ENCODE assay signal across 20 cellular contexts in the genomic region with DNA sequence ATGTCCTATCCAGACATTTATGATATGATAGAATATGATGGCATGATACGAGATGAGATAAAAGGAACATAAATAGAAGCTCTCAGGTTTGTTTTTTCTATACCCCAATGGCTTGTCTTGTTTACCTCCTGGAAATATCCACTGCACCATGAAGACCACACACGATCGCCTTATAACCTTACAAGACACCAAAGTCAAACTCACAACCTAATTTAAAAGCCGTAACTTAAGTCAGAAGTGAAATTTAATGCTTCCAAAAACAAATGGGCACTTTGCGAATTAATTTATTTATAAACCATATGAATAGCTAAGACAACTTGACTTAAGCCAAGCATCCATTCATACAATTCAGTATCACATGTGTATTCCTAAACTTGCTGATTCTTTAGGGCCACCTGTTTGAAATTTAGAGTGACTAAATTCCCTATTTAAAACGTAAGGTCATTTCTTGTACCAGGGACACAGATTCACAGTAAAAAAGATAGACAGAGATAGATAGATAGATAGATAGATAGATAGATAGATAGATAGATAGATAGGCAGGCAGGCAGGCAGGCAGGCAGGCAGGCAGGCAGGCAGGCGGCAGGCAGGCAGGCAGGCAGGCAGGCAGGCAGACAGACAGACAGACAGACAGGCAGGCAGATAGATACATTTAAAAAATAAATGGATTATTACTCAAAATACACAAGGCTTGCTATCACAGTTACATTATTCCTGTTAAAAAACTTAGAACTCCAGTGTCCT. TPM values are rescaled to one million over a fixed set of nuclear protein-coding genes. Genes with fewer than 3 reads are reported as not detected.
DNase-seq lines count a peak whose midpoint lies in the region; ATAC-seq, FAIRE-seq and TF ChIP-seq lines count a peak whose summit lies in the region.
"Had no signal": no experiment of that assay in that cellular context is flagged by ENCODE, and none has a peak within 500 bp of the region (broad histone marks: within the 10 kb centered on the region; RNA-seq: fewer than 3 reads in every experiment).

No MANE protein-coding gene starts in this region.

- H3K36me3 ChIP-seq in K562 (ENCODE audit: control insufficient read depth, insufficient read depth, low read length), result no peaks in the 10 kb centered on the region; the same call in 2 of the 3 replicates
- peaks cover 0 to 4% (median 0%) of the 10 kb centered on the region in 3 donors for H3K36me3 ChIP-seq in esophagus squamous epithelium

- POLR2A ChIA-PET in A549 (lab: Yijun Ruan, JAX), result no interaction called here
- POLR2A ChIA-PET in K562 (lab: Yijun Ruan, JAX), result interaction anchor here (0.7 to 2.0 kb wide), 4 partner anchors 9 to 50 kb away, joined by 3 to 10 read pairs (median 4); no protein-coding TSS in a partner anchor

- 81% methylated on average over 7 of the region's 7 CpGs for WGBS in A549 (ENCODE audit: missing lambda C conversion rate)
- 75% methylated on average over 7 of the region's 7 CpGs for WGBS in K562 (ENCODE audit: insufficient coverage, low coverage, missing lambda C conversion rate)
- 85 to 89% methylated on average over 7 of the region's 7 CpGs for WGBS in esophagus squamous epithelium, 2 donors

- CTCF ChIA-PET in A549 (lab: Yijun Ruan, JAX), result interaction anchor here (0.9 to 1.3 kb wide), 2 partner anchors 23 to 151 kb away, joined by 3 to 4 read pairs; no protein-coding TSS in a partner anchor
- CTCF ChIA-PET in K562 (lab: Yijun Ruan, JAX; ENCODE audit: low intra/inter-chr PET ratio), result interaction anchor here (0.7 kb wide), 1 partner anchor 11 kb away, joined by 3 read pairs; no protein-coding TSS in a partner anchor

- H3K9me3 ChIP-seq in A549 (no peaks in the 10 kb centered on the region), K562 (replicated peaks; ENCODE audit: control insufficient read depth, insufficient read depth, low read depth, low read length) (peaks cover 26% of the 10 kb centered on the region), esophagus squamous epithelium (no peaks in the 10 kb centered on the region)
- H3K9me3 ChIP-seq: Caco-2 had no signal

- no peak for TF ChIP-seq EP300 in A549 (IDR thresholded peaks at IDR 0.05)
- no peak for TF ChIP-seq EP300 in K562 (IDR thresholded peaks at IDR 0.05; ENCODE audit: low read length)

- no peaks in the 10 kb centered on the region for H4K20me1 ChIP-seq in K562 (replicated peaks; ENCODE audit: control insufficient read depth, insufficient read depth, low read length)

- FAIRE-seq in A549 (lab: Jason Lieb, UNC) (no peak), G401.6 (lab: Jason Lieb, UNC) (peak; percentile 36), K562 (lab: Jason Lieb, UNC) (no peak)
- FAIRE-seq: A204.1, D721Med, GM12891, GM19239 had no signal

- no peak for DNase-seq in A549 (ENCODE audit: low read depth in 1 of 2, low spot score in 1 of 2)
- DNase-seq in K562 (ENCODE audit: extremely low read depth in 1 of 4, low spot score in 3 of 4), result no peak
- DNase-seq in left lobe of liver (ENCODE audit: low spot score), result no peak
- DNase-seq in SW 1271 (lab: John Stamatoyannopoulos, UW), result no peak
- no peak for DNase-seq in esophagus squamous epithelium (lab: John Stamatoyannopoulos, UW)
- DNase-seq: 8988T; AML-193; Caco-2; Calu3; CD4-positive, alpha-beta T cell; CD8-positive, alpha-beta T cell; DMS79 treated with DMSO at 0.1 percent for 48 hours; GDM1 had no signal

- no peak for ATAC-seq in A549
- no peak for ATAC-seq in K562
- no peak for ATAC-seq in left lobe of liver
- ATAC-seq: CD8-positive, alpha-beta T cell had no signal

- intact Hi-C loops in K562 (cut with micrococcal nuclease), result no loop called here
- intact Hi-C loops in esophagus squamous epithelium (cut with DNase I), result no loop called here

- H3K4me1 ChIP-seq in A549 (no peaks in the 10 kb centered on the region), K562 (replicated peaks in 1 of 2; ENCODE audit: control insufficient read depth in 2 of 2, insufficient read depth in 2 of 2, low read length in 2 of 2) (peaks cover 5 to 13% of the 10 kb centered on the region in 2 experiments; a peak in 4 of 5 replicates), esophagus squamous epithelium (peaks cover 0 to 22% (median 3%) of the 10 kb centered on the region in 3 donors)
- H3K4me1 ChIP-seq: BLaER1 treated with 17β-estradiol and CSF1 and Interleukin-3, amounts not matched to agents 10 nM and 100 nM had no signal

- in situ Hi-C loops in K562 (cut with MboI), result no loop called here

- no peak for TF ChIP-seq RAD21 in A549 (conservative IDR thresholded peaks at IDR 0.05 in 1 of 2, IDR thresholded peaks at IDR 0.05 in 1 of 2)
- TF ChIP-seq RAD21 in K562 (CRISPR knock-in tag; conservative IDR thresholded peaks at IDR 0.05 in 1 of 2, IDR thresholded peaks at IDR 0.05 in 1 of 2), result no peak

- H3K27ac ChIP-seq in A549 (no peak overlapping the region), K562 (ENCODE audit: extremely low read depth, low read depth, low read length) (no peak overlapping the region), esophagus squamous epithelium (no peak overlapping the region)
- H3K27ac ChIP-seq: BLaER1 treated with 17β-estradiol and CSF1 and Interleukin-3, amounts not matched to agents 10 nM and 100 nM; C4-2B had no signal

- TF ChIP-seq CTCF in A549 (IDR thresholded peaks at IDR 0.05), result no peak
- no peak for TF ChIP-seq CTCF in K562 (IDR thresholded peaks at IDR 0.05 in 2 of 3, conservative IDR thresholded peaks at IDR 0.05 in 1 of 3; ENCODE audit: insufficient read depth in 2 of 3, low read depth in 1 of 3, low read length in 3 of 3)
- TF ChIP-seq CTCF in esophagus squamous epithelium (IDR thresholded peaks at IDR 0.05), result no peak

- H3K27me3 ChIP-seq in K562 (ENCODE audit: control insufficient read depth in 2 of 2, insufficient read depth in 2 of 2, low read length in 2 of 2) (no peaks in the 10 kb centered on the region; a peak in 1 of 5 replicates), esophagus squamous epithelium (no peaks in the 10 kb centered on the region)
- H3K27me3 ChIP-seq: BLaER1 treated with 17β-estradiol and CSF1 and Interleukin-3, amounts not matched to agents 10 nM and 100 nM had no signal

- H2AFZ ChIP-seq in K562 (ENCODE audit: low read depth, low read length), result no peak overlapping the region

- BruUV-seq in K562 (replicated peaks; lab: Mats Ljungman, UMichigan), result no TSS peak

- H3K4me3 ChIP-seq in A549, result no peak overlapping the region
- no peak overlapping the region for H3K4me3 ChIP-seq in K562
- no peak overlapping the region for H3K4me3 ChIP-seq in esophagus squamous epithelium
- H3K4me3 ChIP-seq: BLaER1 treated with 17β-estradiol and CSF1 and Interleukin-3, amounts not matched to agents 10 nM and 100 nM had no signal

- H3K4me2 ChIP-seq in A549 (no peak overlapping the region), K562 (ENCODE audit: insufficient read depth, low read length) (no peak overlapping the region)
- H3K4me2 ChIP-seq: BLaER1 treated with 17β-estradiol and CSF1 and Interleukin-3, amounts not matched to agents 10 nM and 100 nM had no signal

- peaks cover 2% of the 10 kb centered on the region; the same call in 1 of the 3 replicates for H3K79me2 ChIP-seq in K562 (ENCODE audit: control insufficient read depth, insufficient read depth, low read length)

- no peak for TF ChIP-seq POLR2A in A549 (IDR thresholded peaks at IDR 0.05; ENCODE audit: low read length)
- no peak for TF ChIP-seq POLR2A in K562 (conservative IDR thresholded peaks at IDR 0.05)
- no peak for TF ChIP-seq POLR2A in esophagus squamous epithelium (IDR thresholded peaks at IDR 0.05)

- no peak overlapping the region for H3K9ac ChIP-seq in K562 (ENCODE audit: insufficient read depth in 1 of 2, low read depth in 2 of 2, low read length in 2 of 2)
- H3K9ac ChIP-seq: BLaER1 treated with 17β-estradiol and CSF1 and Interleukin-3, amounts not matched to agents 10 nM and 100 nM had no signal

- no peaks in the 10 kb centered on the region for H3K9me1 ChIP-seq in K562 (ENCODE audit: control insufficient read depth, insufficient read depth, low read length)

TF ChIP-seq in A549, 52 proteins besides CTCF, POLR2A, EP300 and RAD21:
- TF ChIP-seq ZFP36 (IDR thresholded peaks at IDR 0.05; ENCODE audit: borderline replicate concordance, partially characterized antibody) (peak; percentile 59), ESRRA (IDR thresholded peaks at IDR 0.05; ENCODE audit: borderline replicate concordance, low read length) (no peak)

TF ChIP-seq in K562, 482 proteins besides CTCF, POLR2A, EP300 and RAD21 (continues in another document):
- no peak for TF ChIP-seq HDAC6 (IDR thresholded peaks at IDR 0.05; ENCODE audit: low read depth, low read length)

RNA-seq across cellular contexts. Expression of a gene that starts 54.4 kb away (rescaled TPM):
- 3.5 and 3.7 TPM in 2 replicates for polyA plus RNA-seq in A549 (2011; rRNA removed)
- 1.4 and 1.9 TPM in 2 replicates for polyA plus RNA-seq in A549 (2012; cell fraction: cytosol; rRNA removed)
- polyA plus RNA-seq in A549 (2012; cell fraction: nucleus; rRNA removed), result 3.2 and 4.8 TPM in 2 replicates
- 1.5 to 2.1 TPM (median 1.9 TPM) in 3 replicates for polyA plus RNA-seq in A549 (2017; fragmentation: RNase III; extraction: RNeasy Plus Mini Kit Qiagen cat#74134 plus additional on column Dnase treatment)
- 5.9 and 6.7 TPM in 2 replicates for polyA minus RNA-seq in A549 (2011; rRNA and poly(A)+ RNA removed)
- total RNA-seq in K562 (2011; cell fraction: chromatin; rRNA removed; ENCODE audit: low replicate concordance), result 90.5 and 109 TPM in 2 replicates
- 65.2 and 67.4 TPM in 2 replicates for total RNA-seq in K562 (2011; cell fraction: nucleolus; rRNA removed)
- total RNA-seq in K562 (2011; cell fraction: nucleoplasm; rRNA removed), result 60.1 and 75.0 TPM in 2 replicates
- 4.5 and 6.7 TPM in 2 replicates for total RNA-seq in K562 (2014; rRNA removed)
- total RNA-seq in K562 (2014; rRNA removed; fragmentation: Illumina TruSeq; extraction: Trizol), result 7.1 and 7.9 TPM in 2 replicates
- total RNA-seq in K562 (2015; rRNA removed; fragmentation: Illumina TruSeq; extraction: Trizol), result 5.0 and 5.6 TPM in 2 replicates
- 9.2 and 9.7 TPM in 2 replicates for total RNA-seq in K562 (2021)
- 15.0 and 17.0 TPM in 2 replicates for polyA plus RNA-seq in K562 (2011; rRNA removed)
- polyA plus RNA-seq in K562 (2011; cell fraction: cytosol; rRNA removed), result 9.2 and 14.2 TPM in 2 replicates
- 62.4 and 68.7 TPM in 2 replicates for polyA plus RNA-seq in K562 (2011; cell fraction: nucleus; rRNA removed)
- 5.3 and 8.6 TPM in 2 replicates for polyA plus RNA-seq in K562 (2012)
- polyA plus RNA-seq in K562 (2014; fragmentation: Illumina TruSeq; extraction: Trizol), result 5.6 and 5.7 TPM in 2 replicates
- polyA plus RNA-seq in K562 (2014; fragmentation: Nextera tagmentation; extraction: Ambion mirVana), result 1 to 10 TPM; 2.2 to 3.4 TPM
- polyA plus RNA-seq in K562 (2014; rRNA removed), result 7.2 and 7.3 TPM in 2 replicates
- 31.8 and 34.7 TPM in 2 replicates for polyA minus RNA-seq in K562 (2011; rRNA and poly(A)+ RNA removed)
- 6.3 and 8.8 TPM in 2 replicates for polyA minus RNA-seq in K562 (2011; cell fraction: cytosol; rRNA and poly(A)+ RNA removed)
- polyA minus RNA-seq in K562 (2011; cell fraction: nucleus; rRNA and poly(A)+ RNA removed), result 36.2 and 58.6 TPM in 2 replicates
- 0.88 TPM for total RNA-seq in left lobe of liver
- total RNA-seq in esophagus squamous epithelium, result 10 to 100 TPM in 1 of 4 donors, 1 to 10 TPM in 3; 1.0 to 17.4 (median 6.4) TPM
